1 cellular context compared by ENCODE assay signal in the genomic region with DNA sequence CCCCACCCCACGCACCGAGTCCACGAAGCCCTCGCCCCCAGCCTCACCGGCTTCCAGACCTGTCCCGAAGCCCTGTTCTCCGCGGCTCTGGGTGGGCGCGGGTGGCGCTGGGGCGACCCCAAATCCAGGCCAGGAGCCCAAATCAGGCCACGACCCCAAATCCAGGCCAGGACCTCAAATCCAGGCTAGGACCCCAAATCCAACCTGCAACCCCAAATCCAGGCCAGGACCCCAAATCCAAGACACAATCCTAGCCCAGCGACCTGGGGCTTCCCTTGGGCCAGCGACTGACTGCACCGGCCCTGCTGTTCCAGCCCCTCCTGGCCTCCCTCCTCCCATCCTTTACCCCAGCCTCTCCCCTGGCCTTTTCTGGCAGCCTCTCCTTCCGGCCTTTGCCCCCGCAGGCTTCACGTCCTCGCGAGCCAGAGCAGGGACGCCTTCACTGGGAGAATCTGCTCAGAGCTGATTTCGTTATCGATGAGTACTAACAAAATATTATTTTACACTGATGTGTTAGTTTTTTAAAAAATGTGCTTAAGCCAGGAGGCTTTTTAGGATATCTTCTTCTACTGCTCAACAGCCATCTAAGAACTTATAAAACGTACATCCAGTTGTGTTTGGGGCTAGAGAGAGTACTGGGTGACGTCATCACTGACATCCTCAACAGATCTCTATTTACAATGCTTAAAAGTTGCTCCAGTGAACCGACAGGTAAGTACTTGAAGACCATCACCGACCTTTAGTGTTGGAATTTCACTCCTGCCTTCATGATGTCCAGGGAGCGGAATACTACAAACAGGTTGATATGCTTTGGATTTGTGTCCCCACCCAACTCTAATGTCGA.
TF ChIP-seq lines count a peak whose summit lies in the region.

No MANE protein-coding gene starts in this region.

TF ChIP-seq in GM12878, 131 proteins besides CTCF, POLR2A, EP300 and RAD21:
- TF ChIP-seq STAT3 (IDR thresholded peaks at IDR 0.05; ENCODE audit: low read depth, low read length), result no peak
- TF ChIP-seq MYB (IDR thresholded peaks at IDR 0.05; ENCODE audit: borderline replicate concordance, low read depth, low read length), result no peak
- no peak for TF ChIP-seq RBBP5 (conservative IDR thresholded peaks at IDR 0.05)
- no peak for TF ChIP-seq TAF1 (IDR thresholded peaks at IDR 0.05; ENCODE audit: borderline replicate concordance, low read depth, low read length)
- no peak for TF ChIP-seq FOXK2 (IDR thresholded peaks at IDR 0.05)
- TF ChIP-seq E2F8 (IDR thresholded peaks at IDR 0.05; ENCODE audit: low read depth, partially characterized antibody), result no peak
- no peak for TF ChIP-seq BRCA1 (IDR thresholded peaks at IDR 0.05; ENCODE audit: low read depth, low read length)
- no peak for TF ChIP-seq BHLHE40 (IDR thresholded peaks at IDR 0.05; ENCODE audit: borderline replicate concordance in 1 of 2, low read depth in 2 of 2, low read length in 1 of 2)
- no peak for TF ChIP-seq JUND (IDR thresholded peaks at IDR 0.05; ENCODE audit: low read depth, low read length)
- no peak for TF ChIP-seq ELK1 (IDR thresholded peaks at IDR 0.05; ENCODE audit: low read depth, low read length)
- TF ChIP-seq ESRRA (IDR thresholded peaks at IDR 0.05; ENCODE audit: low read length), result no peak
- no peak for TF ChIP-seq SMARCA5 (IDR thresholded peaks at IDR 0.05)
- TF ChIP-seq HDAC6 (IDR thresholded peaks at IDR 0.05; ENCODE audit: unreplicated experiment), result no peak
- TF ChIP-seq SMAD5 (IDR thresholded peaks at IDR 0.05; ENCODE audit: low read depth), result no peak
- TF ChIP-seq MEF2A (IDR thresholded peaks at IDR 0.05; ENCODE audit: insufficient read depth, low read depth, low read length), result no peak
- TF ChIP-seq, protein P1, sequence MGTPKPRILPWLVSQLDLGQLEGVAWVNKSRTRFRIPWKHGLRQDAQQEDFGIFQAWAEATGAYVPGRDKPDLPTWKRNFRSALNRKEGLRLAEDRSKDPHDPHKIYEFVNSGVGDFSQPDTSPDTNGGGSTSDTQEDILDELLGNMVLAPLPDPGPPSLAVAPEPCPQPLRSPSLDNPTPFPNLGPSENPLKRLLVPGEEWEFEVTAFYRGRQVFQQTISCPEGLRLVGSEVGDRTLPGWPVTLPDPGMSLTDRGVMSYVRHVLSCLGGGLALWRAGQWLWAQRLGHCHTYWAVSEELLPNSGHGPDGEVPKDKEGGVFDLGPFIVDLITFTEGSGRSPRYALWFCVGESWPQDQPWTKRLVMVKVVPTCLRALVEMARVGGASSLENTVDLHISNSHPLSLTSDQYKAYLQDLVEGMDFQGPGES (IDR thresholded peaks at IDR 0.05), result no peak
- no peak for TF ChIP-seq NR2F1 (conservative IDR thresholded peaks at IDR 0.05)
- TF ChIP-seq IRF4 (IDR thresholded peaks at IDR 0.05; ENCODE audit: low read depth, low read length), result no peak
